ENCODE assay signal across 8 cellular contexts in genomic region chr2:177551989-177552413, GRCh38.
DNase-seq lines count a peak whose midpoint lies in the region; ATAC-seq and TF ChIP-seq lines count a peak whose summit lies in the region.

No MANE protein-coding gene starts in this region.

- H3K9me3 ChIP-seq in CD4-positive, alpha-beta T cell (ENCODE audit: control insufficient read depth, low read length) = no peaks in the 10 kb centered on the region

- ATAC-seq in CD4-positive, alpha-beta T cell (ENCODE audit: poor library complexity) = no peak
- no peak for ATAC-seq in stimulated activated effector memory CD8-positive, alpha-beta T cell treated with anti-CD3 and anti-CD28 coated beads, Interleukin-12 subunit alpha, Interleukin-12 subunit beta, amount 100 ng/mL, for 72 hours
- no peak for ATAC-seq in GM21381 (IDR thresholded peaks at IDR 0.05; ENCODE audit: unreplicated experiment)

- H3K36me3 Mint-ChIP-seq in CD4-positive, alpha-beta T cell (ENCODE audit: low read depth) = peaks cover 13% of the 10 kb centered on the region
- H3K36me3 Mint-ChIP-seq in stimulated activated effector memory CD8-positive, alpha-beta T cell treated with anti-CD3 and anti-CD28 coated beads, Interleukin-12 subunit alpha, Interleukin-12 subunit beta, amount 100 ng/mL, for 72 hours = peaks cover 15% of the 10 kb centered on the region

- peak overlapping the region; percentile 98 for H3K27ac Mint-ChIP-seq in CD4-positive, alpha-beta T cell
- H3K27ac Mint-ChIP-seq in stimulated activated effector memory CD8-positive, alpha-beta T cell treated with anti-CD3 and anti-CD28 coated beads, Interleukin-12 subunit alpha, Interleukin-12 subunit beta, amount 100 ng/mL, for 72 hours = peak overlapping the region; percentile 99

- POLR2A ChIA-PET in CD4-positive, alpha-beta T cell (lab: Charles Lee) = interaction anchor here (0.7 to 1.5 kb wide), 5 partner anchors 11 to 696 kb away, joined by 3 to 5 read pairs (median 3); no protein-coding TSS in a partner anchor

- no peak for TF ChIP-seq CTCF in CD4-positive, alpha-beta T cell (IDR thresholded peaks at IDR 0.05)

- no peak for TF ChIP-seq RAD21 in Ishikawa (IDR thresholded peaks at IDR 0.05; ENCODE audit: low read depth)

- no peaks in the 10 kb centered on the region for H3K27me3 ChIP-seq in CD4-positive, alpha-beta T cell (ENCODE audit: control insufficient read depth, insufficient read depth, low read length)

- DNase-seq in CD4-positive, alpha-beta T cell = no peak
- DNase-seq in astrocyte of the hippocampus (ENCODE audit: low read depth, low spot score) (peak; percentile 24), iPS-NIHi7 (ENCODE audit: extremely low spot score) (peak; percentile 35), SKM-1 (lab: John Stamatoyannopoulos, UW; ENCODE audit: unreplicated experiment) (no peak), NOMO-1 treated with DMSO at 0.1 percent for 48 hours (lab: John Stamatoyannopoulos, UW; ENCODE audit: unreplicated experiment) (no peak)
- DNase-seq in stimulated activated effector memory CD8-positive, alpha-beta T cell treated with anti-CD3 and anti-CD28 coated beads, Interleukin-12 subunit alpha, Interleukin-12 subunit beta, amount 100 ng/mL, for 72 hours (ENCODE audit: low spot score in 2 of 2) = no peak

- H3K27me3 Mint-ChIP-seq in CD4-positive, alpha-beta T cell = peaks cover 3% of the 10 kb centered on the region

- peak overlapping the region; percentile 99 for H3K4me3 Mint-ChIP-seq in CD4-positive, alpha-beta T cell
- H3K4me3 Mint-ChIP-seq in stimulated activated effector memory CD8-positive, alpha-beta T cell treated with anti-CD3 and anti-CD28 coated beads, Interleukin-12 subunit alpha, Interleukin-12 subunit beta, amount 100 ng/mL, for 72 hours = peak overlapping the region; percentile 95

- TF ChIP-seq EP300 in Ishikawa (IDR thresholded peaks at IDR 0.05; ENCODE audit: borderline replicate concordance) = no peak

- intact Hi-C loops in CD4-positive, alpha-beta T cell (cut with DNase I, micrococcal nuclease) = loop anchor here (1.0 to 10.0 kb wide), 7 partner anchors 67 to 1547 kb away; partner anchors contain the start of genes AGPS (in 1 of the 2), LNPK (in 1 of the 2) and RBM45 (in 1 of the 2)

- peaks cover 17% of the 10 kb centered on the region for H3K4me1 Mint-ChIP-seq in CD4-positive, alpha-beta T cell (ENCODE audit: low read depth)
- H3K4me1 Mint-ChIP-seq in stimulated activated effector memory CD8-positive, alpha-beta T cell treated with anti-CD3 and anti-CD28 coated beads, Interleukin-12 subunit alpha, Interleukin-12 subunit beta, amount 100 ng/mL, for 72 hours = peaks cover 15% of the 10 kb centered on the region

- no peaks in the 10 kb centered on the region for H3K9me3 Mint-ChIP-seq in CD4-positive, alpha-beta T cell
- no peaks in the 10 kb centered on the region for H3K9me3 Mint-ChIP-seq in stimulated activated effector memory CD8-positive, alpha-beta T cell treated with anti-CD3 and anti-CD28 coated beads, Interleukin-12 subunit alpha, Interleukin-12 subunit beta, amount 100 ng/mL, for 72 hours

- H3K27ac ChIP-seq in CD4-positive, alpha-beta T cell (ENCODE audit: low read depth, low read length) = peak overlapping the region; percentile 93

- CTCF ChIA-PET in CD4-positive, alpha-beta T cell (lab: Charles Lee) = interaction anchor here (0.8 to 1.1 kb wide), 3 partner anchors 11 to 53 kb away, joined by 3 read pairs; no protein-coding TSS in a partner anchor

TF ChIP-seq in Ishikawa, 13 proteins besides CTCF, POLR2A, EP300 and RAD21:
- TF ChIP-seq TAF1 (IDR thresholded peaks at IDR 0.05; ENCODE audit: low read depth) (0 out of 2 replicates have a peak, but pooled peaks have one; percentile 9), EGR1 (IDR thresholded peaks at IDR 0.05) (no peak), CREB1 (IDR thresholded peaks at IDR 0.05; ENCODE audit: low read depth) (no peak)

Comparison
In these comparisons a context has a peak if more than half of its experiments do, and no peak if none do; other contexts are left out.
1. DNase-seq: peak in astrocyte of the hippocampus (single experiment) and iPS-NIHi7 (single experiment); none in CD4-positive, alpha-beta T cell (0 of 10), stimulated activated effector memory CD8-positive, alpha-beta T cell treated with anti-CD3 and anti-CD28 coated beads, Interleukin-12 subunit alpha, Interleukin-12 subunit beta, amount 100 ng/mL, for 72 hours (0 of 2), SKM-1 (single experiment) and NOMO-1 treated with DMSO at 0.1 percent for 48 hours (single experiment).